Comparison of ENCODE assay signal across 8 cellular contexts in genomic region chr11:61940466-61940865, GRCh38.
"Had no signal": no experiment of that assay in that cellular context is flagged by ENCODE, and none has a peak within 500 bp of the region (broad histone marks: within the 10 kb centered on the region; RNA-seq: fewer than 3 reads in every experiment).

No MANE protein-coding gene starts in this region.

- DNase-seq: GM23248, GOT3, H7, H9, HFFc6 had no signal

- H3K27ac ChIP-seq: GM23248 had no signal

- ATAC-seq: GM23338, HCT116 had no signal

- H3K36me3 ChIP-seq: HAP-1 had no signal

- H3K4me3 ChIP-seq: GM23248, GM23338, HAP-1 had no signal

- H3K9me3 ChIP-seq: HAP-1 had no signal

- H3K4me1 ChIP-seq: HAP-1 had no signal
